ENCODE assay signal across 7 cellular contexts in genomic region chr18:46570134-46570533, GRCh38.
"Had no signal": no experiment of that assay in that cellular context is flagged by ENCODE, and none has a peak within 500 bp of the region (broad histone marks: within the 10 kb centered on the region; RNA-seq: fewer than 3 reads in every experiment).

No MANE protein-coding gene starts in this region.

- H3K9me3 Mint-ChIP-seq: HFFc6 had no signal

- H3K4me3 ChIP-seq: GM23248, HAP-1 had no signal

- H3K9me3 ChIP-seq: HAP-1 had no signal

- H3K36me3 Mint-ChIP-seq: IgD-negative memory B cell had no signal

- H2AFZ ChIP-seq: GM23248 had no signal

- H3K27ac ChIP-seq: GM23248, HL-60 had no signal

- H3K4me3 Mint-ChIP-seq: HFFc6 had no signal

- H3K9ac ChIP-seq: GM23248 had no signal

- DNase-seq: GM23248, GOT3, H7, HFFc6 had no signal

- H3K36me3 ChIP-seq: HAP-1 had no signal

- H3K27ac Mint-ChIP-seq: HFFc6, IgD-negative memory B cell had no signal

- H3K4me1 ChIP-seq: HAP-1 had no signal
